ENCODE assay signal across 11 cellular contexts in the genomic region with DNA sequence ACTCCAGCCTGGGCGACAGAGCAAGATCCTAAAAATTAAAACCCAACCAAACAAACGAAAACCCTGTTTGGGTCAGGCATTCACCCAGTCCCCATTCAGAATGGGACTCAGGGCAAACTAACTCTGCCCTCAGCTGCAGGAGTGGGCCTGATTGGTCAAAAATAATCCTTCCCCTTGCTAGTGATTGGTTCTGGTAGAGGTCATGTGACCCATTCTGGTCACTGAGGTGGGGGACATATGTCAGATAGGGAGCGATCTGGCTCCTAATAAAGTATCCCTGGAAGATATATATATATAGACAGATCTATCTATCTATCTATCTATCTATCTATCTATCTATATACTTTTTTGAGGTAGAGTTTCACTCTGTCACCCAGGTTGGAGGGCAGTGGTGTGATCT.
"Had no signal": no experiment of that assay in that cellular context is flagged by ENCODE, and none has a peak within 500 bp of the region (broad histone marks: within the 10 kb centered on the region; RNA-seq: fewer than 3 reads in every experiment).

No MANE protein-coding gene starts in this region.

- H3K27ac ChIP-seq: GM23248, HL-60, KMS-11 had no signal

- H3K4me1 ChIP-seq: HAP-1 had no signal

- ATAC-seq: HCT116, HepG2 had no signal

- DNase-seq: GM23248, GOT3, H7, HFFc6, KBM-7 had no signal

- H3K9me3 ChIP-seq: HAP-1 had no signal

- H3K4me3 Mint-ChIP-seq: HFFc6, IgD-negative memory B cell had no signal

- H3K36me3 ChIP-seq: HAP-1 had no signal

- H3K4me3 ChIP-seq: GM23248, HAP-1 had no signal

- H3K36me3 Mint-ChIP-seq: IgD-negative memory B cell had no signal

- H3K27ac Mint-ChIP-seq: HFFc6, IgD-negative memory B cell had no signal

- H3K4me2 ChIP-seq: KMS-11 had no signal

- H3K9ac ChIP-seq: GM23248, KMS-11 had no signal

- H2AFZ ChIP-seq: GM23248 had no signal
